1 cellular context compared by ENCODE assay signal in genomic region chr1:51276286-51276685, GRCh38.
A peak's percentile ranks its signal among the peaks of the same experiment; 100 is the strongest.
TF ChIP-seq lines count a peak whose summit lies in the region.

No MANE protein-coding gene starts in this region.

TF ChIP-seq in GM12878, 131 proteins besides CTCF, POLR2A, EP300 and RAD21:
- TF ChIP-seq ZBTB11 (CRISPR knock-in tag; IDR thresholded peaks at IDR 0.05): no peak
- peak; percentile 27; the same call in 1 of the 2 replicates for TF ChIP-seq PAX5 (IDR thresholded peaks at IDR 0.05; ENCODE audit: borderline replicate concordance, low read depth, low read length)
